Comparison of ENCODE assay signal across 35 cellular contexts in the genomic region with DNA sequence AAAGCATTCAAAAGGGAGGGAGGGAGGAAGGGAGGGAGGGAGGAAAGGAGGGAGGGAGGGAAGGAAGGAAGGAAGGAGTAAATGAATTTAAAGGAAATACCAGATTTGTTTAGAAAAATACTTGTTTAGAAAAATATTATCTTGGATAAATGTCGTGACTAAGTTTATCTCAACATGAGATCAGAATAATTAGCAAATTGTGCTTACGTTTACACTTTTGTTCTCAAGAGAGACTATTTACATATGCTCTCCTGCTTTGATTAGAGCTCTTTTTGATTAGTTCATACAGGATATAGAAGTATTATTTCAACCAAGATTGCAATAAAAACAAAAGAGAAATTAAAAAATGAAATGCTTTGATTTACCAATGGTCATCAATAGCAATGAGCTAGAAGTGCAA.
DNase-seq lines count a peak whose midpoint lies in the region; ATAC-seq, FAIRE-seq and TF ChIP-seq lines count a peak whose summit lies in the region.
"Had no signal": no experiment of that assay in that cellular context is flagged by ENCODE, and none has a peak within 500 bp of the region (broad histone marks: within the 10 kb centered on the region; RNA-seq: fewer than 3 reads in every experiment).

No MANE protein-coding gene starts in this region.

- H3K36me3 ChIP-seq in HepG2 (replicated peaks in 1 of 2; ENCODE audit: control insufficient read depth in 1 of 2, insufficient read depth in 2 of 2, low read length in 2 of 2) (no peaks in the 10 kb centered on the region), right lobe of liver (no peaks in the 10 kb centered on the region), IMR-90 (ENCODE audit: control insufficient read depth, insufficient read depth, low read length) (no peaks in the 10 kb centered on the region), K562 (ENCODE audit: control insufficient read depth, insufficient read depth, low read length) (no peaks in the 10 kb centered on the region), neuronal stem cell (replicated peaks in 1 of 2; ENCODE audit: control insufficient read depth in 2 of 2, insufficient read depth in 2 of 2, low read length in 2 of 2) (no peaks in the 10 kb centered on the region)
- H3K36me3 ChIP-seq: BE2C; BLaER1; BLaER1 treated with 17β-estradiol and CSF1 and Interleukin-3, amounts not matched to agents 10 nM and 100 nM had no signal

- H3K14ac ChIP-seq in IMR-90 (replicated peaks; ENCODE audit: low read depth, low read length) (no peak overlapping the region), neuronal stem cell (ENCODE audit: low read length) (no peak overlapping the region)

- dilution Hi-C loops in IMR-90 (cut with HindIII; ENCODE audit: low sequenced_read_pairs, unreplicated experiment), result no loop called here

- POLR2A ChIA-PET in HepG2 (lab: Yijun Ruan, JAX) (no interaction called here), IMR-90 (lab: Charles Lee; ENCODE audit: unreplicated experiment) (no interaction called here), K562 (lab: Yijun Ruan, JAX) (no interaction called here)

- H3K9me1 ChIP-seq in IMR-90 (ENCODE audit: insufficient read depth, low read length), result no peaks in the 10 kb centered on the region
- no peaks in the 10 kb centered on the region for H3K9me1 ChIP-seq in K562 (ENCODE audit: control insufficient read depth, insufficient read depth, low read length)

- H3K9ac ChIP-seq in HepG2 (ENCODE audit: insufficient read depth, low read depth, low read length), result no peak overlapping the region
- no peak overlapping the region for H3K9ac ChIP-seq in IMR-90 (ENCODE audit: low read depth, low read length)
- H3K9ac ChIP-seq in K562 (ENCODE audit: insufficient read depth in 1 of 2, low read depth in 2 of 2, low read length in 2 of 2), result no peak overlapping the region
- H3K9ac ChIP-seq in neuronal stem cell (ENCODE audit: low read depth, low read length, poor library complexity), result no peak overlapping the region
- H3K9ac ChIP-seq: BLaER1; BLaER1 treated with 17β-estradiol and CSF1 and Interleukin-3, amounts not matched to agents 10 nM and 100 nM had no signal

- FAIRE-seq in HepG2 (lab: Jason Lieb, UNC) (no peak), K562 (lab: Jason Lieb, UNC) (no peak)
- FAIRE-seq: A204.1, A549, D721Med had no signal

- H3K4me3 ChIP-seq in HepG2 (replicated peaks in 1 of 3; ENCODE audit: insufficient read depth in 1 of 3, low read depth in 2 of 3, low read length in 3 of 3), result no peak overlapping the region
- H3K4me3 ChIP-seq in right lobe of liver, result no peak overlapping the region
- no peak overlapping the region for H3K4me3 ChIP-seq in IMR-90 (ENCODE audit: insufficient read depth, low read depth, low read length)
- no peak overlapping the region for H3K4me3 ChIP-seq in K562
- no peak overlapping the region for H3K4me3 ChIP-seq in neuronal stem cell (ENCODE audit: low read length in 2 of 2)
- H3K4me3 ChIP-seq: A549; BLaER1; BLaER1 treated with 17β-estradiol and CSF1 and Interleukin-3, amounts not matched to agents 10 nM and 100 nM had no signal

- no peaks in the 10 kb centered on the region for H3K27me3 ChIP-seq in HepG2 (ENCODE audit: control insufficient read depth in 1 of 2, insufficient read depth in 2 of 2, low read length in 2 of 2)
- no peaks in the 10 kb centered on the region for H3K27me3 ChIP-seq in right lobe of liver
- peaks cover 3% of the 10 kb centered on the region for H3K27me3 ChIP-seq in IMR-90 (ENCODE audit: control insufficient read depth, insufficient read depth, low read length)
- H3K27me3 ChIP-seq in K562 (ENCODE audit: control insufficient read depth in 2 of 2, insufficient read depth in 2 of 2, low read length in 2 of 2), result peaks cover 5 to 32% of the 10 kb centered on the region in 2 experiments; a peak in 4 of 5 replicates
- no peaks in the 10 kb centered on the region for H3K27me3 ChIP-seq in neuronal stem cell (ENCODE audit: control insufficient read depth in 3 of 3, insufficient read depth in 3 of 3, low read depth in 1 of 3, low read length in 3 of 3)
- H3K27me3 ChIP-seq: BE2C; BLaER1; BLaER1 treated with 17β-estradiol and CSF1 and Interleukin-3, amounts not matched to agents 10 nM and 100 nM had no signal

- intact Hi-C loops in HepG2 (cut with micrococcal nuclease; ENCODE audit: unreplicated experiment) (no loop called here), right lobe of liver (cut with DNase I) (no loop called here), IMR-90 (cut with micrococcal nuclease) (no loop called here), K562 (cut with micrococcal nuclease) (no loop called here)

- H3K56ac ChIP-seq in IMR-90 (ENCODE audit: extremely low read depth, insufficient read depth, low read length), result no peak overlapping the region

- no peak overlapping the region for H3K18ac ChIP-seq in IMR-90 (ENCODE audit: low read depth, low read length)
- H3K18ac ChIP-seq in neuronal stem cell (ENCODE audit: low read length), result no peak overlapping the region

- H2AFZ ChIP-seq in HepG2 (ENCODE audit: low read length) (no peak overlapping the region), IMR-90 (replicated peaks; ENCODE audit: low read length, poor library complexity) (no peak overlapping the region), K562 (ENCODE audit: low read depth, low read length) (no peak overlapping the region), neuronal stem cell (ENCODE audit: low read length) (peak overlapping the region; percentile 76)

- H4K5ac ChIP-seq in IMR-90 (ENCODE audit: low read depth, low read length), result no peak overlapping the region

- TF ChIP-seq EP300 in HepG2 (IDR thresholded peaks at IDR 0.05; ENCODE audit: low read depth in 2 of 2, low read length in 2 of 2), result no peak
- TF ChIP-seq EP300 in HepG2 (CRISPR knock-in tag; IDR thresholded peaks at IDR 0.05; ENCODE audit: borderline replicate concordance), result no peak
- TF ChIP-seq EP300 in K562 (IDR thresholded peaks at IDR 0.05; ENCODE audit: low read length), result no peak

- H4K20me1 ChIP-seq in HepG2 (ENCODE audit: insufficient read depth, low read length) (no peaks in the 10 kb centered on the region), IMR-90 (ENCODE audit: insufficient read depth, low read length) (no peaks in the 10 kb centered on the region), K562 (replicated peaks; ENCODE audit: control insufficient read depth, insufficient read depth, low read length) (peaks cover 7% of the 10 kb centered on the region)
- H4K20me1 ChIP-seq: BLaER1; BLaER1 treated with 17β-estradiol and CSF1 and Interleukin-3, amounts not matched to agents 10 nM and 100 nM had no signal

- H3K79me2 ChIP-seq in HepG2 (ENCODE audit: insufficient read depth, low read length) (no peaks in the 10 kb centered on the region), K562 (ENCODE audit: control insufficient read depth, insufficient read depth, low read length) (no peaks in the 10 kb centered on the region)

- DNase-seq in HepG2 (ENCODE audit: low spot score) (no peak), right lobe of liver (no peak), IMR-90 (no peak), K562 (ENCODE audit: extremely low read depth in 1 of 4, low spot score in 3 of 4) (no peak), neuronal stem cell (ENCODE audit: low spot score) (no peak), globus pallidus (ENCODE audit: low spot score) (no peak), CD1c-positive myeloid dendritic cell (ENCODE audit: extremely low spot score) (no peak), NAMALWA (ENCODE audit: low spot score) (no peak)
- DNase-seq: 8988T; ACHN; AML-193; BE2C; C1 segment of cervical spinal cord; Caco-2; Calu3; CD4-positive, alpha-beta memory T cell; CD4-positive, alpha-beta T cell; CD4-positive, CD25-positive, alpha-beta regulatory T cell; CD8-positive, alpha-beta memory T cell; CD8-positive, alpha-beta T cell; COR-L47; DMS 273 treated with DMSO at 0.1 percent for 48 hours; DMS153; DMS53; DMS79; DMS79 treated with DMSO at 0.1 percent for 48 hours; DND-41; EL had no signal

- no peak for ATAC-seq in HepG2
- ATAC-seq in right lobe of liver, result no peak
- no peak for ATAC-seq in IMR-90 (ENCODE audit: low read depth)
- ATAC-seq in K562, result no peak
- ATAC-seq: A549; CD8-positive, alpha-beta T cell had no signal

- no peak overlapping the region for H4K8ac ChIP-seq in IMR-90 (ENCODE audit: low read depth in 2 of 2, low read length in 2 of 2)
- H4K8ac ChIP-seq in neuronal stem cell (ENCODE audit: low read depth, low read length), result no peak overlapping the region

- no peak overlapping the region for H3K27ac ChIP-seq in HepG2 (ENCODE audit: extremely low read length, insufficient read depth, low read length)
- H3K27ac ChIP-seq in right lobe of liver, result no peak overlapping the region
- H3K27ac ChIP-seq in IMR-90 (ENCODE audit: insufficient read depth, low read length), result no peak overlapping the region
- H3K27ac ChIP-seq in K562 (ENCODE audit: extremely low read depth, low read depth, low read length), result no peak overlapping the region
- no peak overlapping the region for H3K27ac ChIP-seq in neuronal stem cell (replicated peaks; ENCODE audit: low read length)
- H3K27ac ChIP-seq: 22Rv1; A549; BLaER1; BLaER1 treated with 17β-estradiol and CSF1 and Interleukin-3, amounts not matched to agents 10 nM and 100 nM; C4-2B had no signal

- CTCF ChIA-PET in HepG2 (lab: Yijun Ruan, JAX; ENCODE audit: low intra/inter-chr PET ratio, low total read pairs), result no interaction called here
- CTCF ChIA-PET in IMR-90 (lab: Yijun Ruan, JAX), result no interaction called here
- CTCF ChIA-PET in K562 (lab: Yijun Ruan, JAX; ENCODE audit: low intra/inter-chr PET ratio), result no interaction called here

- H2BK120ac ChIP-seq in IMR-90 (ENCODE audit: low read depth, low read length), result no peak overlapping the region
- no peak overlapping the region for H2BK120ac ChIP-seq in neuronal stem cell (ENCODE audit: low read depth, low read length)

- no peak for TF ChIP-seq RAD21 in HepG2 (CRISPR knock-in tag; IDR thresholded peaks at IDR 0.05)
- no peak for TF ChIP-seq RAD21 in IMR-90 (IDR thresholded peaks at IDR 0.05; ENCODE audit: low read length)
- no peak for TF ChIP-seq RAD21 in K562 (CRISPR knock-in tag; conservative IDR thresholded peaks at IDR 0.05 in 1 of 2, IDR thresholded peaks at IDR 0.05 in 1 of 2)

- H3K4me1 ChIP-seq in HepG2 (ENCODE audit: insufficient read depth, low read length) (no peaks in the 10 kb centered on the region), right lobe of liver (no peaks in the 10 kb centered on the region), IMR-90 (ENCODE audit: control insufficient read depth, insufficient read depth, low read length) (no peaks in the 10 kb centered on the region), K562 (replicated peaks in 1 of 2; ENCODE audit: control insufficient read depth in 2 of 2, insufficient read depth in 2 of 2, low read length in 2 of 2) (no peaks in the 10 kb centered on the region), neuronal stem cell (ENCODE audit: control insufficient read depth in 2 of 2, insufficient read depth in 1 of 2, low read depth in 1 of 2, low read length in 2 of 2) (peaks cover 0 to 1% of the 10 kb centered on the region in 2 donors)
- H3K4me1 ChIP-seq: A549; BLaER1; BLaER1 treated with 17β-estradiol and CSF1 and Interleukin-3, amounts not matched to agents 10 nM and 100 nM; Caco-2 had no signal

- in situ Hi-C loops in HepG2 (cut with HindIII; ENCODE audit: extremely low pct_ligation_motif_present, low pct_unique_long_range_greater_than_20kb), result no loop called here
- in situ Hi-C loops in IMR-90 (cut with MboI; ENCODE audit: low sequenced_read_pairs), result no loop called here
- in situ Hi-C loops in K562 (cut with MboI), result no loop called here

- TF ChIP-seq CTCF in HepG2 (CRISPR knock-in tag; IDR thresholded peaks at IDR 0.05) (no peak), right lobe of liver (IDR thresholded peaks at IDR 0.05) (no peak), IMR-90 (conservative IDR thresholded peaks at IDR 0.05; ENCODE audit: low read depth, low read length) (no peak), K562 (IDR thresholded peaks at IDR 0.05 in 2 of 3, conservative IDR thresholded peaks at IDR 0.05 in 1 of 3; ENCODE audit: insufficient read depth in 2 of 3, low read depth in 1 of 3, low read length in 3 of 3) (no peak)

- H3K4me2 ChIP-seq in HepG2 (ENCODE audit: low read depth, low read length) (no peak overlapping the region), IMR-90 (ENCODE audit: low read depth, low read length) (no peak overlapping the region), K562 (ENCODE audit: insufficient read depth, low read length) (no peak overlapping the region), neuronal stem cell (ENCODE audit: insufficient read depth, low read length, poor library complexity, severe bottlenecking) (no peak overlapping the region)
- H3K4me2 ChIP-seq: A549; BLaER1; BLaER1 treated with 17β-estradiol and CSF1 and Interleukin-3, amounts not matched to agents 10 nM and 100 nM had no signal

- H3K79me1 ChIP-seq in IMR-90 (ENCODE audit: low read depth in 1 of 2, low read length in 2 of 2) (no peaks in the 10 kb centered on the region), neuronal stem cell (ENCODE audit: low read depth, low read length) (no peaks in the 10 kb centered on the region)

- no peak overlapping the region for H2BK12ac ChIP-seq in neuronal stem cell (ENCODE audit: low read length)

- H2BK20ac ChIP-seq in IMR-90 (ENCODE audit: low read depth, low read length), result no peak overlapping the region

- H2AK5ac ChIP-seq in IMR-90 (ENCODE audit: low read depth, low read length) (no peak overlapping the region), neuronal stem cell (ENCODE audit: low read depth, low read length) (no peak overlapping the region)

- BruUV-seq in HepG2 (replicated peaks; lab: Mats Ljungman, UMichigan), result no TSS peak
- BruUV-seq in IMR-90 (replicated peaks; lab: Mats Ljungman, UMichigan), result no TSS peak
- no TSS peak for BruUV-seq in K562 (replicated peaks; lab: Mats Ljungman, UMichigan)

- H2AK9ac ChIP-seq in IMR-90 (replicated peaks; ENCODE audit: low read depth, low read length, poor library complexity), result no peak overlapping the region

- no peak overlapping the region for H4K91ac ChIP-seq in IMR-90 (ENCODE audit: insufficient read depth, low read depth, low read length)
- no peak overlapping the region for H4K91ac ChIP-seq in neuronal stem cell (ENCODE audit: low read depth, low read length, poor library complexity)

- no peak for TF ChIP-seq POLR2A in HepG2 (IDR thresholded peaks at IDR 0.05; ENCODE audit: insufficient read depth in 1 of 2, low read depth in 2 of 2, low read length in 2 of 2)
- TF ChIP-seq POLR2A in right lobe of liver (IDR thresholded peaks at IDR 0.05), result no peak
- TF ChIP-seq POLR2A in IMR-90 (IDR thresholded peaks at IDR 0.05; ENCODE audit: low read depth, low read length), result no peak
- no peak for TF ChIP-seq POLR2A in K562 (conservative IDR thresholded peaks at IDR 0.05)

- H2BK15ac ChIP-seq in IMR-90 (ENCODE audit: low read depth, low read length), result no peak overlapping the region
- H2BK15ac ChIP-seq in neuronal stem cell (ENCODE audit: low read length), result no peak overlapping the region

- no peaks in the 10 kb centered on the region for H3K9me3 ChIP-seq in HepG2 (ENCODE audit: low read length)
- no peaks in the 10 kb centered on the region for H3K9me3 ChIP-seq in right lobe of liver
- no peaks in the 10 kb centered on the region for H3K9me3 ChIP-seq in IMR-90 (ENCODE audit: control insufficient read depth, insufficient read depth, low read length)
- H3K9me3 ChIP-seq in K562 (replicated peaks; ENCODE audit: control insufficient read depth, insufficient read depth, low read depth, low read length), result no peaks in the 10 kb centered on the region
- H3K9me3 ChIP-seq in neuronal stem cell (replicated peaks in 1 of 2; ENCODE audit: control insufficient read depth in 2 of 2, insufficient read depth in 1 of 2, low read depth in 1 of 2, low read length in 2 of 2), result no peaks in the 10 kb centered on the region
- H3K9me3 ChIP-seq: A549; BE2C; BLaER1; BLaER1 treated with 17β-estradiol and CSF1 and Interleukin-3, amounts not matched to agents 10 nM and 100 nM; Caco-2 had no signal

- no peak overlapping the region for H2BK5ac ChIP-seq in IMR-90 (ENCODE audit: low read depth, low read length, poor library complexity, severe bottlenecking)
- no peak overlapping the region for H2BK5ac ChIP-seq in neuronal stem cell (ENCODE audit: low read length)

- WGBS in HepG2 (ENCODE audit: low lambda C conversion rate), result 34% methylated on average over 2 of the region's 2 CpGs
- 35% methylated on average over 2 of the region's 2 CpGs for WGBS in right lobe of liver (ENCODE audit: insufficient coverage, low coverage, low lambda C conversion rate, missing lambda C conversion rate)
- no CpG with 5 or more reads among the region's 2 CpGs for WGBS in IMR-90 (ENCODE audit: extremely low coverage in 2 of 2, insufficient read length in 1 of 2), 2 experiments
- 0% methylated on average over 2 of the region's 2 CpGs for WGBS in K562 (ENCODE audit: insufficient coverage, low coverage, missing lambda C conversion rate)
- WGBS in neuronal stem cell (ENCODE audit: extremely low coverage in 2 of 2, insufficient read length in 2 of 2, insufficient replicate concordance in 1 of 2), 2 donors, result no CpG with 5 or more reads among the region's 2 CpGs

- no peak overlapping the region for H3K23ac ChIP-seq in IMR-90 (ENCODE audit: low read depth, low read length)
- H3K23ac ChIP-seq in neuronal stem cell (ENCODE audit: low read depth, low read length, poor library complexity), result no peak overlapping the region

- H3K4ac ChIP-seq in IMR-90 (ENCODE audit: low read depth, low read length), result no peak overlapping the region
- H3K4ac ChIP-seq in neuronal stem cell (ENCODE audit: low read length), result no peak overlapping the region

Comparison
In these comparisons a context has a peak if more than half of its experiments do, and no peak if none do; other contexts are left out.
1. Of the 241 proteins assayed by ChIP-seq in both HepG2 and K562: peak only in HepG2: none; only in K562: none; in both: MAFF; in neither: 239; mixed calls (peak in some experiments, not most) for 1.